19 cellular contexts compared by ENCODE assay signal in genomic region chr2:20129320-20130274, GRCh38.
DNase-seq lines count a peak whose midpoint lies in the region; ATAC-seq, FAIRE-seq and TF ChIP-seq lines count a peak whose summit lies in the region.
"Had no signal": no experiment of that assay in that cellular context is flagged by ENCODE, and none has a peak within 500 bp of the region (broad histone marks: within the 10 kb centered on the region; RNA-seq: fewer than 3 reads in every experiment).

No MANE protein-coding gene starts in this region.

- peak; percentile 80 for DNase-seq in NCI-H1105 treated with DMSO at 0.1 percent for 48 hours (lab: John Stamatoyannopoulos, UW)
- peak; percentile 74 for DNase-seq in NCI-H345 treated with DMSO at 0.1 percent for 48 hours (lab: John Stamatoyannopoulos, UW; ENCODE audit: unreplicated experiment)
- peak; percentile 74 to 83 for DNase-seq in left colon
- DNase-seq in small intestine, result peak; percentile 95
- no peak for DNase-seq in stimulated activated CD4-positive, alpha-beta T cell treated with anti-CD3 and anti-CD28 coated beads, Interleukin-15, amount 100 ng/mL, for 24 hours
- DNase-seq in breast epithelium (ENCODE audit: low spot score in 2 of 2), result no peak
- no peak for DNase-seq in NK-92 (lab: John Stamatoyannopoulos, UW; ENCODE audit: unreplicated experiment)
- DNase-seq: activated CD4-positive, CD25-positive, alpha-beta regulatory T cell treated with anti-CD3 and anti-CD28 coated beads, Interleukin-2, amount 50 U/mL, for 72 hours; activated effector memory CD4-positive, alpha-beta T cell treated with Interleukin-2 at 50 U/mL for 16 hours; Calu3; heart right ventricle; KG1; NCI-H1048; NCI-H446 treated with DMSO at 0.1 percent for 48 hours; stimulated activated CD4-positive, alpha-beta T cell treated with anti-CD3 and anti-CD28 coated beads, Interleukin-4, amount 100 ng/mL, for 24 hours had no signal

- intact Hi-C loops in left colon (cut with DNase I, micrococcal nuclease) (loop anchor here in 1 of 2 donors (10.0 kb wide), 1 partner anchor 95 kb away; the partner anchor contains the start of gene SDC1), breast epithelium (cut with DNase I; ENCODE audit: low total_unique reads) (loop anchor here (2.0 kb wide), 1 partner anchor 89 kb away; no protein-coding TSS in a partner anchor)

- TF ChIP-seq POLR2A in breast epithelium (IDR thresholded peaks at IDR 0.05), result no peak

- H3K27me3 ChIP-seq in small intestine (ENCODE audit: control insufficient read depth in 2 of 2, insufficient read depth in 2 of 2, low read length in 2 of 2), result no peaks in the 10 kb centered on the region
- H3K27me3 ChIP-seq in breast epithelium, result no peaks in the 10 kb centered on the region
- H3K27me3 ChIP-seq: SJSA1, suprapubic skin had no signal

- 10 to 59% (median 38%) methylated on average over 12 of the region's 12 CpGs for WGBS in small intestine, 3 donors

- TF ChIP-seq CTCF in breast epithelium (IDR thresholded peaks at IDR 0.05), result no peak

- no peak for FAIRE-seq in small intestine (lab: Jason Lieb, UNC)
- FAIRE-seq: endometrium, islet of Langerhans had no signal

- H3K4me3 ChIP-seq in small intestine (ENCODE audit: low read depth in 1 of 2, low read length in 2 of 2) (no peak overlapping the region), breast epithelium (no peak overlapping the region)
- H3K4me3 ChIP-seq: heart right ventricle, SJSA1, suprapubic skin had no signal

- peak; percentile 80 for ATAC-seq in left colon
- ATAC-seq: heart right ventricle had no signal

- H3K27ac ChIP-seq in small intestine (ENCODE audit: low read depth in 1 of 2, low read length in 1 of 2), result peak overlapping the region; percentile 87 to 92
- no peak overlapping the region for H3K27ac ChIP-seq in breast epithelium
- H3K27ac ChIP-seq: heart right ventricle, suprapubic skin had no signal

- H3K36me3 ChIP-seq in small intestine (ENCODE audit: control insufficient read depth in 2 of 2, insufficient read depth in 2 of 2, low read length in 2 of 2) (no peaks in the 10 kb centered on the region), breast epithelium (no peaks in the 10 kb centered on the region)
- H3K36me3 ChIP-seq: heart right ventricle, SJSA1, suprapubic skin had no signal

- no peaks in the 10 kb centered on the region for H3K9me3 ChIP-seq in small intestine (ENCODE audit: control insufficient read depth, low read depth)
- no peaks in the 10 kb centered on the region for H3K9me3 ChIP-seq in breast epithelium
- H3K9me3 ChIP-seq: heart right ventricle, SJSA1, suprapubic skin had no signal

- H3K4me1 ChIP-seq in small intestine (ENCODE audit: control insufficient read depth in 2 of 2, insufficient read depth in 1 of 2, low read depth in 1 of 2, low read length in 1 of 2), result peaks cover 5 to 8% of the 10 kb centered on the region in 2 donors
- no peaks in the 10 kb centered on the region for H3K4me1 ChIP-seq in breast epithelium

Comparison
In these comparisons a context has a peak if more than half of its experiments do, and no peak if none do; other contexts are left out.
1. DNase-seq: peak in NCI-H1105 treated with DMSO at 0.1 percent for 48 hours (single experiment), NCI-H345 treated with DMSO at 0.1 percent for 48 hours (single experiment), left colon (2 of 2) and small intestine (single experiment); none in stimulated activated CD4-positive, alpha-beta T cell treated with anti-CD3 and anti-CD28 coated beads, Interleukin-15, amount 100 ng/mL, for 24 hours (single experiment), breast epithelium (0 of 2) and NK-92 (single experiment).
2. H3K27ac ChIP-seq: peak in small intestine (2 of 2); none in breast epithelium (0 of 2).